In the genomic region with DNA sequence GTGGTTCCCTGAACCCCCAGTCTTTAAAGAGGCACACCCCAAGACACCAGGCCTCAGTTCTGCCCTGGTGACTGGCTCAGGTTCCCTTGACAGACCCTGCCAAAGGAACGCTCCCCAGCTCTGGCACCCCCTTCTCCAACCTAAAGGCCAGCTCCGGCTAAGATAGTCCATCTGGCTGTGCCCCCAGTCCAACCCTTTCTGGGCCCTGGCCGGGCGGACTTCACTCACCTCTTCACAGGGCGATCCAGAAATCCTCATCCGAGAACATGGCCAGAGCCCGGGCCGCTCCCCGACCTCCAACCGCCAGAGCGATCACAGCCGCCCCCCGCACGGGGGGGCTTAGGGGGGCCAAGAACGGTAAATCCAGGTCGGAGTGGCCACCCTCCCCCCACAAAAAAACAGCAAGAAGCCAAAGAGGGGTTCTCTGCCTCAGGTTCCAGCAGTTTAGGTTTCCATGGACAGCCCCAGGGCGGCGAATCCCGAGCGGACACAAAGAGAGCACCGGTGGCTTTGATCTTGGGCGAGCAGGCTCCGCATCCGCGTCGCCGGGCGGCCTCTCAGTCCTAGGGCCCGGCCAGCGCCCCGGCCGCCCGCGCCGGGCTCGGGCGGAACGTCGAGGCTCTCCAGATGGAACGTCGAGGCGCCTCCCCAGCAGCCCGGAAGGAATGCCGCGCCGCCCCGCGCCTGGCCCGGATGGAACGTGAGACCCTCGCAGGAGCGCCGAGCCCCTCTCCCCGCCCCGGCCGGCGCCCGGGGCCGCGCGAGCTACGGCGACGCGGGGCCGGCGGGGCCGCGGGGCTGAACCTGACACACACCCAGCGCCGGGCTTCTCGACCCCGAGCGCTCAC, we compare ENCODE assay signal across 7 cellular contexts. TPM values are rescaled to one million over a fixed set of nuclear protein-coding genes. Genes with fewer than 3 reads are reported as not detected.
A peak's percentile ranks its signal among the peaks of the same experiment; 100 is the strongest.
DNase-seq lines count a peak whose midpoint lies in the region; ATAC-seq, FAIRE-seq and TF ChIP-seq lines count a peak whose summit lies in the region.

No MANE protein-coding gene starts in this region.

- peak overlapping the region; percentile 95 to 97 for H3K27ac ChIP-seq in left lung
- peak overlapping the region; percentile 95 for H3K27ac ChIP-seq in suprapubic skin

- H3K27me3 ChIP-seq in NT2/D1 (ENCODE audit: insufficient read depth, insufficient read length) (no peaks in the 10 kb centered on the region), bronchial epithelial cell (ENCODE audit: control insufficient read depth, insufficient read depth, low read length) (no peaks in the 10 kb centered on the region), left lung (no peaks in the 10 kb centered on the region), suprapubic skin (no peaks in the 10 kb centered on the region)

- peak overlapping the region; percentile 80 for H3K4me3 ChIP-seq in GM12875 (ENCODE audit: low read depth, low read length)
- H3K4me3 ChIP-seq in HFF-Myc (replicated peaks; ENCODE audit: low read depth, low read length), result peak overlapping the region; percentile 92
- H3K4me3 ChIP-seq in NT2/D1 (ENCODE audit: insufficient read length, low read depth), result peak overlapping the region; percentile 89
- H3K4me3 ChIP-seq in bronchial epithelial cell (ENCODE audit: low read depth, low read length), result peak overlapping the region; percentile 86
- H3K4me3 ChIP-seq in left lung, result peak overlapping the region; percentile 93 to 99
- peak overlapping the region; percentile 97 for H3K4me3 ChIP-seq in suprapubic skin

- H3K9ac ChIP-seq in NT2/D1 (ENCODE audit: insufficient read length, low read depth), result peak overlapping the region; percentile 96

- WGBS in suprapubic skin, result no CpG with 5 or more reads among the region's 74 CpGs

- FAIRE-seq in bronchial epithelial cell (lab: Jason Lieb, UNC), result no peak

- intact Hi-C loops in left lung (cut with DNase I), result loop anchor here in 1 of 2 donors (10.0 kb wide), 1 partner anchor 65 kb away; no protein-coding TSS in a partner anchor

- peaks cover 14% of the 10 kb centered on the region for H3K4me1 ChIP-seq in NT2/D1 (ENCODE audit: insufficient read depth, insufficient read length)
- H3K4me1 ChIP-seq in left lung, result peaks cover 24 to 61% of the 10 kb centered on the region in 2 donors
- H3K4me1 ChIP-seq in suprapubic skin, result peaks cover 50% of the 10 kb centered on the region

- no peak for TF ChIP-seq POLR2A in suprapubic skin (IDR thresholded peaks at IDR 0.05)

- H3K9me3 ChIP-seq in NT2/D1 (ENCODE audit: insufficient read depth, low read length), result no peaks in the 10 kb centered on the region
- no peaks in the 10 kb centered on the region for H3K9me3 ChIP-seq in left lung
- H3K9me3 ChIP-seq in suprapubic skin, result no peaks in the 10 kb centered on the region

- peak; percentile 0 for ATAC-seq in left lung
- ATAC-seq in GM19351 (IDR thresholded peaks at IDR 0.05; ENCODE audit: unreplicated experiment), result no peak

- no peak for TF ChIP-seq EP300 in suprapubic skin (IDR thresholded peaks at IDR 0.05)

- DNase-seq in HFF-Myc (ENCODE audit: extremely low read depth, low read depth) (no peak), NT2/D1 (ENCODE audit: low read depth, low spot score) (no peak), bronchial epithelial cell (ENCODE audit: low read depth) (no peak), left lung (peak in 1 of 2 donors; percentile 87), suprapubic skin (ENCODE audit: low spot score in 2 of 2) (no peak)

- TF ChIP-seq CTCF in GM12875 (IDR thresholded peaks at IDR 0.05; ENCODE audit: borderline replicate concordance, insufficient read depth, low read depth, low read length) (no peak), HFF-Myc (IDR thresholded peaks at IDR 0.05; ENCODE audit: low read depth, low read length, missing control alignments) (no peak), bronchial epithelial cell (IDR thresholded peaks at IDR 0.05; ENCODE audit: insufficient read depth, low read length, severe bottlenecking) (no peak), left lung (IDR thresholded peaks at IDR 0.05) (no peak), suprapubic skin (IDR thresholded peaks at IDR 0.05) (no peak)

- H3K36me3 ChIP-seq in NT2/D1 (ENCODE audit: insufficient read depth, insufficient read length, low read length) (peaks cover 33% of the 10 kb centered on the region), bronchial epithelial cell (ENCODE audit: control insufficient read depth, insufficient read depth, low read length) (peaks cover 5% of the 10 kb centered on the region), left lung (peaks cover 0 to 6% of the 10 kb centered on the region in 2 donors), suprapubic skin (peaks cover 4% of the 10 kb centered on the region)

RNA-seq across cellular contexts. Expression of a gene that starts 1.0 kb away (rescaled TPM):
- total RNA-seq in bronchial epithelial cell (24.0 and 25.6 TPM in 2 replicates), left lung (100 to 1,000 TPM in 1 of 2 donors, 10 to 100 TPM in 1; 81.2 to 110 TPM), suprapubic skin (100 to 1,000 TPM in 2 of 4 donors, 10 to 100 TPM in 2; 88.1 to 121 (median 104) TPM)

RNA-seq across cellular contexts. Expression of a gene that starts 10.2 kb away (rescaled TPM):
- total RNA-seq in bronchial epithelial cell, result 0.26 and 0.53 TPM in 2 replicates
- total RNA-seq in left lung, result 1 to 10 TPM in 1 of 2 donors, under 1 TPM in 1; 0.71 to 1.1 TPM
- total RNA-seq in suprapubic skin, result 1 to 10 TPM; 1.1 to 3.6 (median 1.6) TPM

RNA-seq across cellular contexts. Expression of a gene that starts 35.0 kb away (rescaled TPM):
- total RNA-seq in bronchial epithelial cell (0.13 TPM in 1 of 2 replicates, not detected in the other), left lung (1 to 10 TPM; 2.0 to 2.9 TPM), suprapubic skin (under 1 TPM; 0.15 to 0.47 (median 0.42) TPM)

RNA-seq across cellular contexts. Expression of a gene that starts 41.0 kb away (rescaled TPM):
- total RNA-seq in bronchial epithelial cell (68.6 and 93.7 TPM in 2 replicates), left lung (10 to 100 TPM; 48.4 to 62.7 TPM), suprapubic skin (10 to 100 TPM; 40.0 to 61.4 (median 49.6) TPM)

RNA-seq across cellular contexts. Expression of a gene that starts 51.0 kb away (rescaled TPM):
- total RNA-seq in bronchial epithelial cell, result 24.0 and 26.6 TPM in 2 replicates
- 10 to 100 TPM; 39.9 to 42.8 TPM for total RNA-seq in left lung
- 100 to 1,000 TPM in 1 of 4 donors, 10 to 100 TPM in 3; 25.3 to 152 (median 62.3) TPM for total RNA-seq in suprapubic skin
